In genomic region chr2:221102896-221103688, GRCh38 we compare ENCODE assay signal across 12 cellular contexts.
DNase-seq lines count a peak whose midpoint lies in the region; ATAC-seq and TF ChIP-seq lines count a peak whose summit lies in the region.
"Had no signal": no experiment of that assay in that cellular context is flagged by ENCODE, and none has a peak within 500 bp of the region (broad histone marks: within the 10 kb centered on the region; RNA-seq: fewer than 3 reads in every experiment).

No MANE protein-coding gene starts in this region.

- no peak overlapping the region for H2AFZ ChIP-seq in PC-3 (ENCODE audit: low read length)
- H2AFZ ChIP-seq: parathyroid adenoma had no signal

- H3K9me2 ChIP-seq in PC-3 (replicated peaks; ENCODE audit: low read length), result no peaks in the 10 kb centered on the region

- no peaks in the 10 kb centered on the region for H3K79me2 ChIP-seq in PC-3 (ENCODE audit: low read length)
- H3K79me2 ChIP-seq: parathyroid adenoma had no signal

- H3K36me3 ChIP-seq in right atrium auricular region (no peaks in the 10 kb centered on the region), PC-3 (ENCODE audit: low read depth, low read length) (no peaks in the 10 kb centered on the region)
- H3K36me3 ChIP-seq: colonic mucosa had no signal

- CTCF ChIA-PET in PC-3 (lab: Charles Lee), result interaction anchor here (0.7 kb wide), 1 partner anchor 125 kb away, joined by 3 read pairs; no protein-coding TSS in a partner anchor

- no peak overlapping the region for H3K9ac ChIP-seq in PC-3 (ENCODE audit: low read length)
- H3K9ac ChIP-seq: parathyroid adenoma had no signal

- intact Hi-C loops in cardiac septum (cut with DNase I), result loop anchor here (5.0 kb wide), 1 partner anchor 416 kb away; no protein-coding TSS in a partner anchor
- intact Hi-C loops in PC-3 (cut with micrococcal nuclease), result loop anchor here (10.0 kb wide), 1 partner anchor 472 kb away; the partner anchor contains the start of gene EPHA4

- H3K9me3 ChIP-seq in right atrium auricular region (no peaks in the 10 kb centered on the region), PC-3 (ENCODE audit: low read length) (no peaks in the 10 kb centered on the region)
- H3K9me3 ChIP-seq: colonic mucosa had no signal

- H3K4me3 ChIP-seq in right atrium auricular region, result no peak overlapping the region
- no peak overlapping the region for H3K4me3 ChIP-seq in PC-3 (ENCODE audit: low read length)
- H3K4me3 ChIP-seq: colonic mucosa had no signal

- H3K4me2 ChIP-seq in PC-3 (ENCODE audit: low read length), result no peak overlapping the region

- in situ Hi-C loops in SK-MEL-5 (cut with HindIII; ENCODE audit: low pct_unique_long_range_greater_than_20kb, low sequenced_read_pairs), result no loop called here

- ATAC-seq in HG02870 (IDR thresholded peaks at IDR 0.05; ENCODE audit: unreplicated experiment) (peak; percentile 51), HG03565 (IDR thresholded peaks at IDR 0.05; ENCODE audit: unreplicated experiment) (no peak), PC-3 (no peak), GM18870 (IDR thresholded peaks at IDR 0.05; ENCODE audit: unreplicated experiment) (no peak)

- POLR2A ChIA-PET in PC-3 (lab: Charles Lee; ENCODE audit: unreplicated experiment), result no interaction called here

- DNase-seq in right atrium auricular region (ENCODE audit: low spot score), result no peak
- no peak for DNase-seq in cardiac septum (ENCODE audit: low spot score)
- peak; percentile 56 for DNase-seq in SK-MEL-5 (ENCODE audit: low read depth, low spot score)
- no peak for DNase-seq in DMS79 treated with DMSO at 0.1 percent for 48 hours (lab: John Stamatoyannopoulos, UW)
- no peak for DNase-seq in PC-3
- DNase-seq: activated CD4-positive, alpha-beta T cell treated with anti-CD3 and anti-CD28 coated beads, Interleukin-2, amount 50 U/mL, for 48 hours; colonic mucosa; midbrain had no signal

- H3K27me3 ChIP-seq in right atrium auricular region (no peaks in the 10 kb centered on the region), PC-3 (ENCODE audit: low read length) (0 out of 2 replicates have a peak, but pooled peaks cover under 1% of the 10 kb centered on the region)
- H3K27me3 ChIP-seq: colonic mucosa had no signal

- no peaks in the 10 kb centered on the region for H3F3A ChIP-seq in PC-3 (ENCODE audit: low read length, unreplicated experiment)

- TF ChIP-seq CTCF in right atrium auricular region (IDR thresholded peaks at IDR 0.05) (no peak), PC-3 (conservative IDR thresholded peaks at IDR 0.05; ENCODE audit: low read depth, low read length) (no peak)

- no peaks in the 10 kb centered on the region for H4K20me1 ChIP-seq in PC-3 (ENCODE audit: low read length)

- H3K27ac ChIP-seq in right atrium auricular region (peak overlapping the region; percentile 47 to 71), PC-3 (ENCODE audit: low read length) (no peak overlapping the region)
- H3K27ac ChIP-seq: colonic mucosa, parathyroid adenoma had no signal

- peaks cover 0 to 25% of the 10 kb centered on the region in 2 donors for H3K4me1 ChIP-seq in right atrium auricular region
- H3K4me1 ChIP-seq in PC-3 (ENCODE audit: insufficient read depth, low read length), result peaks cover 2% of the 10 kb centered on the region; the same call in 1 of the 2 replicates
- H3K4me1 ChIP-seq: colonic mucosa, parathyroid adenoma had no signal

- no TSS peak for BruUV-seq in PC-3 (replicated peaks; lab: Mats Ljungman, UMichigan)
